In genomic region chr1:224731633-224732032, GRCh38 we compare ENCODE assay signal across 25 cellular contexts.
"Had no signal": no experiment of that assay in that cellular context is flagged by ENCODE, and none has a peak within 500 bp of the region (broad histone marks: within the 10 kb centered on the region; RNA-seq: fewer than 3 reads in every experiment).

No MANE protein-coding gene starts in this region.

- H3K27ac ChIP-seq: spleen, testis, transverse colon, uterus had no signal

- ATAC-seq: activated naive CD4-positive, alpha-beta T cell treated with anti-CD3 and anti-CD28 coated beads, Interleukin-2, amount 50 U/mL, for 72 hours; left cardiac atrium; naive thymus-derived CD4-positive, alpha-beta T cell had no signal

- H3K9me3 Mint-ChIP-seq: activated CD4-positive, alpha-beta memory T cell treated with anti-CD3 and anti-CD28 coated beads, Interleukin-2, amount 10 ng/mL, durations not matched to agents 7 days and 5 days; activated CD4-positive, alpha-beta T cell treated with anti-CD3 and anti-CD28 coated beads, Interleukin-2, amount 10 ng/mL, durations not matched to agents 7 days and 5 days; activated naive CD4-positive, alpha-beta T cell treated with anti-CD3 and anti-CD28 coated beads, Interleukin-2, amount 50 U/mL, for 72 hours; activated T-cell treated with anti-CD3 and anti-CD28 coated beads, Interleukin-2, amount 50 U/mL, for 24 hours; naive thymus-derived CD4-positive, alpha-beta T cell; T-helper 1 cell treated with Interleukin-12 subunit alpha and Interleukin-12 subunit beta and Interleukin-4 antibody, amounts not matched to agents 30 μg/mL and 1 μg/mL, for 36 hours had no signal

- H3K36me3 Mint-ChIP-seq: activated naive CD4-positive, alpha-beta T cell treated with anti-CD3 and anti-CD28 coated beads, Interleukin-2, amount 50 U/mL, for 72 hours; naive thymus-derived CD4-positive, alpha-beta T cell had no signal

- H3K27me3 Mint-ChIP-seq: activated T-cell treated with anti-CD3 and anti-CD28 coated beads, Interleukin-2, amount 50 U/mL, for 24 hours had no signal

- DNase-seq: activated CD4-positive, alpha-beta memory T cell treated with anti-CD3 and anti-CD28 coated beads, Interleukin-2, amount 10 ng/mL, durations not matched to agents 7 days and 5 days; activated CD4-positive, alpha-beta T cell treated with anti-CD3 and anti-CD28 coated beads, Interleukin-2, amount 10 ng/mL, durations not matched to agents 7 days and 5 days; activated CD4-positive, CD25-positive, alpha-beta regulatory T cell treated with anti-CD3 and anti-CD28 coated beads, Interleukin-2, amount 50 U/mL, for 72 hours; activated CD8-positive, alpha-beta memory T cell treated with anti-CD3 and anti-CD28 coated beads, Interleukin-2, amount 50 U/mL, for 48 hours; activated naive CD4-positive, alpha-beta T cell; activated T-cell treated with anti-CD3 and anti-CD28 coated beads, Interleukin-2, amount 50 U/mL, for 24 hours; anterior cingulate cortex; dermis blood vessel endothelial cell; effector CD4-positive, alpha-beta T cell; esophagus squamous epithelium; glutamatergic neuron; hippocampal formation; left cardiac atrium; midbrain; naive thymus-derived CD4-positive, alpha-beta T cell; right cardiac atrium; spleen; stimulated activated naive CD4-positive, alpha-beta T cell; SW 1271; T1000; testis; transverse colon; uterus had no signal

- H3K4me3 Mint-ChIP-seq: activated CD4-positive, alpha-beta memory T cell treated with anti-CD3 and anti-CD28 coated beads, Interleukin-2, amount 10 ng/mL, durations not matched to agents 7 days and 5 days; activated CD4-positive, alpha-beta T cell treated with anti-CD3 and anti-CD28 coated beads, Interleukin-2, amount 10 ng/mL, durations not matched to agents 7 days and 5 days; activated T-cell treated with anti-CD3 and anti-CD28 coated beads, Interleukin-2, amount 50 U/mL, for 24 hours; naive thymus-derived CD4-positive, alpha-beta T cell; T-helper 1 cell treated with Interleukin-12 subunit alpha and Interleukin-12 subunit beta and Interleukin-4 antibody, amounts not matched to agents 30 μg/mL and 1 μg/mL, for 36 hours had no signal

- H3K27ac Mint-ChIP-seq: activated CD4-positive, alpha-beta memory T cell treated with anti-CD3 and anti-CD28 coated beads, Interleukin-2, amount 10 ng/mL, durations not matched to agents 7 days and 5 days; activated CD4-positive, alpha-beta T cell treated with anti-CD3 and anti-CD28 coated beads, Interleukin-2, amount 10 ng/mL, durations not matched to agents 7 days and 5 days; activated T-cell treated with anti-CD3 and anti-CD28 coated beads, Interleukin-2, amount 50 U/mL, for 24 hours; naive thymus-derived CD4-positive, alpha-beta T cell; T-helper 1 cell treated with Interleukin-12 subunit alpha and Interleukin-12 subunit beta and Interleukin-4 antibody, amounts not matched to agents 30 μg/mL and 1 μg/mL, for 36 hours had no signal
